8 cellular contexts compared by ENCODE assay signal in genomic region chr17:75589017-75589918, GRCh38. TPM values are rescaled to one million over a fixed set of nuclear protein-coding genes. Genes with fewer than 3 reads are reported as not detected.
A peak's percentile ranks its signal among the peaks of the same experiment; 100 is the strongest.
DNase-seq lines count a peak whose midpoint lies in the region; ATAC-seq and TF ChIP-seq lines count a peak whose summit lies in the region.

No MANE protein-coding gene starts in this region.

- DNase-seq in NCI-H2171 (lab: John Stamatoyannopoulos, UW) (peak; percentile 98), breast epithelium (ENCODE audit: low spot score in 2 of 2) (peak; percentile 88 to 97)

- H3K27ac ChIP-seq in breast epithelium = peak overlapping the region; percentile 81 to 96
- H3K27ac ChIP-seq in iPS-20b (ENCODE audit: low read length) = no peak overlapping the region

- peak overlapping the region; percentile 59; the same call in 1 of the 2 replicates for H3K9ac ChIP-seq in iPS-20b (ENCODE audit: low read depth, low read length)
- peak overlapping the region; percentile 68 for H3K9ac ChIP-seq in skeletal muscle satellite cell (ENCODE audit: low read depth, low read length)

- no peak for TF ChIP-seq POLR2A in breast epithelium (IDR thresholded peaks at IDR 0.05)

- H3K9me3 ChIP-seq in breast epithelium (no peaks in the 10 kb centered on the region), iPS-20b (ENCODE audit: insufficient read depth, low read depth, low read length) (no peaks in the 10 kb centered on the region), skeletal muscle satellite cell (replicated peaks; ENCODE audit: low read length) (no peaks in the 10 kb centered on the region)

- H3K27me3 ChIP-seq in breast epithelium = no peaks in the 10 kb centered on the region
- H3K27me3 ChIP-seq in iPS-20b (ENCODE audit: insufficient read depth, low read length) = peaks cover 39% of the 10 kb centered on the region
- H3K27me3 ChIP-seq in skeletal muscle satellite cell (ENCODE audit: control insufficient read depth, insufficient read depth, low read length) = peaks cover 25% of the 10 kb centered on the region

- H3K4me1 ChIP-seq in breast epithelium (peaks cover 0 to 7% of the 10 kb centered on the region in 2 donors), iPS-20b (ENCODE audit: insufficient read depth, low read length) (no peaks in the 10 kb centered on the region), skeletal muscle satellite cell (ENCODE audit: control insufficient read depth, insufficient read depth, low read length) (no peaks in the 10 kb centered on the region)

- TF ChIP-seq CTCF in WI38 (IDR thresholded peaks at IDR 0.05; ENCODE audit: low read depth, low read length) (peak; percentile 19), breast epithelium (IDR thresholded peaks at IDR 0.05) (peak in 2 of 3 donors; percentile 26 to 92)

- H3K4me2 ChIP-seq in skeletal muscle satellite cell (ENCODE audit: low read length) = peak overlapping the region; percentile 76

- intact Hi-C loops in breast epithelium (cut with DNase I; ENCODE audit: low total_unique reads) = loop anchor here (10.0 kb wide), 1 partner anchor 164 kb away; no protein-coding TSS in a partner anchor

- no peaks in the 10 kb centered on the region for H3K36me3 ChIP-seq in breast epithelium
- no peaks in the 10 kb centered on the region for H3K36me3 ChIP-seq in iPS-20b (ENCODE audit: insufficient read depth, low read depth, low read length)
- H3K36me3 ChIP-seq in skeletal muscle satellite cell (ENCODE audit: insufficient read depth, low read length) = no peaks in the 10 kb centered on the region

- ATAC-seq in GM18498 (IDR thresholded peaks at IDR 0.05; ENCODE audit: unreplicated experiment) (peak; percentile 86), HG03095 (IDR thresholded peaks at IDR 0.05; ENCODE audit: unreplicated experiment) (peak; percentile 78), GM21447 (IDR thresholded peaks at IDR 0.05; ENCODE audit: unreplicated experiment) (no peak)

- H3K4me3 ChIP-seq in WI38 (ENCODE audit: low read depth, low read length) (peak overlapping the region; percentile 54), breast epithelium (peak overlapping the region; percentile 70 to 91 (median 73)), iPS-20b (ENCODE audit: low read length) (peak overlapping the region; percentile 65; the same call in 1 of the 2 replicates), skeletal muscle satellite cell (ENCODE audit: low read length) (peak overlapping the region; percentile 68)

RNA-seq across cellular contexts. Expression of gene MYO15B, which starts 1.7 kb away (rescaled TPM):
- total RNA-seq in breast epithelium = 100 to 1,000 TPM in 1 of 3 donors, 10 to 100 TPM in 2; 65.3 to 121 (median 86.6) TPM
- total RNA-seq in skeletal muscle satellite cell (2012; rRNA removed) = 0.22 and 0.51 TPM in 2 replicates

RNA-seq across cellular contexts. Expression of gene SMIM5, which starts 44.0 kb away (rescaled TPM):
- 1 to 10 TPM in 1 of 3 donors, under 1 TPM in 2; 0.29 to 2.6 (median 0.48) TPM for total RNA-seq in breast epithelium
- total RNA-seq in skeletal muscle satellite cell (2012; rRNA removed) = under 0.01 TPM in 1 of 2 replicates, not detected in the other
